ENCODE assay signal across 1 cellular context in genomic region chr3:141644931-141645330, GRCh38.
TF ChIP-seq lines count a peak whose summit lies in the region.

No MANE protein-coding gene starts in this region.

TF ChIP-seq in K562, 482 proteins besides CTCF, POLR2A, EP300 and RAD21 (continued from another document):
- no peak for TF ChIP-seq PBX2 (CRISPR knock-in tag; IDR thresholded peaks at IDR 0.05; ENCODE audit: low read depth)
- 0 out of 2 replicates have a peak, but pooled peaks have one; percentile 34 for TF ChIP-seq PBX2 (tag; conservative IDR thresholded peaks at IDR 0.05; ENCODE audit: low read depth)
- no peak for TF ChIP-seq PATZ1 (CRISPR knock-in tag; IDR thresholded peaks at IDR 0.05; ENCODE audit: borderline replicate concordance)
- no peak for TF ChIP-seq ETS1 (conservative IDR thresholded peaks at IDR 0.05; ENCODE audit: control insufficient read depth, low read depth, low read length)
- peak; percentile 74; the same call in 1 of the 2 replicates for TF ChIP-seq MECOM (CRISPR knock-in tag; IDR thresholded peaks at IDR 0.05)
- TF ChIP-seq HCFC1 (IDR thresholded peaks at IDR 0.05; ENCODE audit: low read depth, low read length) = no peak
- TF ChIP-seq SUPT5H (IDR thresholded peaks at IDR 0.05) = no peak
- TF ChIP-seq ZNF431 (CRISPR knock-in tag; IDR thresholded peaks at IDR 0.05) = no peak
- TF ChIP-seq TOE1 (IDR thresholded peaks at IDR 0.05; ENCODE audit: borderline replicate concordance) = 0 out of 2 replicates have a peak, but pooled peaks have one; percentile 10
- TF ChIP-seq TOE1 (CRISPR knock-in tag; IDR thresholded peaks at IDR 0.05; ENCODE audit: borderline replicate concordance, low read depth) = no peak
- TF ChIP-seq ZNF23 (CRISPR knock-in tag; IDR thresholded peaks at IDR 0.05) = no peak
- peak; percentile 81 for TF ChIP-seq SMC3 (conservative IDR thresholded peaks at IDR 0.05; ENCODE audit: insufficient read depth, low read depth, low read length)
